ENCODE assay signal across 8 cellular contexts in genomic region chr3:194136519-194137313, GRCh38. TPM values are rescaled to one million over a fixed set of nuclear protein-coding genes. Genes with fewer than 3 reads are reported as not detected.
DNase-seq lines count a peak whose midpoint lies in the region; ATAC-seq and TF ChIP-seq lines count a peak whose summit lies in the region.

No MANE protein-coding gene starts in this region.

- intact Hi-C loops in activated B cell treated with CpG ODN at 0.5 μM for 24 hours (cut with micrococcal nuclease) (loop anchor here (1.0 to 10.0 kb wide), 17 partner anchors 47 to 1771 kb away; partner anchors contain the start of genes ATP13A3 and TNK2), mucosa of descending colon (cut with DNase I, micrococcal nuclease) (loop anchor here (5.0 to 10.0 kb wide), 4 partner anchors 62 to 354 kb away; no protein-coding TSS in a partner anchor)

- H3K4me3 ChIP-seq in CD8-positive, alpha-beta memory T cell (ENCODE audit: low read length), result peak overlapping the region; percentile 57
- H3K4me3 ChIP-seq in HUES64 (ENCODE audit: low read length) (peak overlapping the region; percentile 77), endocrine pancreas (ENCODE audit: control insufficient read depth, insufficient read depth, low read length) (peak overlapping the region; percentile 70), mucosa of descending colon (peak overlapping the region; percentile 59), thymus (ENCODE audit: low read length) (peak overlapping the region; percentile 44)

- H3K9me3 Mint-ChIP-seq in CD8-positive, alpha-beta memory T cell, result peaks cover 0 to 4% (median 0%) of the 10 kb centered on the region in 5 donors
- H3K9me3 Mint-ChIP-seq in activated B cell treated with CpG ODN at 0.5 μM for 24 hours, result no peaks in the 10 kb centered on the region

- peaks cover 57 to 74% of the 10 kb centered on the region in 2 donors for H3K27me3 Mint-ChIP-seq in CD8-positive, alpha-beta memory T cell
- H3K27me3 Mint-ChIP-seq in activated B cell treated with CpG ODN at 0.5 μM for 24 hours, result peaks cover 1% of the 10 kb centered on the region

- POLR2A ChIA-PET in CD8-positive, alpha-beta memory T cell (lab: Charles Lee), result no interaction called here
- POLR2A ChIA-PET in activated B cell treated with CpG ODN at 0.5 μM for 24 hours (lab: Charles Lee), result interaction anchor here (0.5 to 15.3 kb wide), 15 partner anchors 31 to 443 kb away, joined by 3 to 465 read pairs (median 4); no protein-coding TSS in a partner anchor

- TF ChIP-seq CTCF in activated B cell treated with CpG ODN at 0.5 μM for 24 hours (IDR thresholded peaks at IDR 0.05) (no peak), mucosa of descending colon (IDR thresholded peaks at IDR 0.05) (no peak)

- H3K27ac Mint-ChIP-seq in CD8-positive, alpha-beta memory T cell, result peak overlapping the region in 6 of 8 donors; percentile 15 to 86 (median 82)
- H3K27ac Mint-ChIP-seq in activated B cell treated with CpG ODN at 0.5 μM for 24 hours, result peak overlapping the region; percentile 81

- no peaks in the 10 kb centered on the region for H3K36me3 ChIP-seq in CD8-positive, alpha-beta memory T cell (ENCODE audit: insufficient read depth, low read length)
- H3K36me3 ChIP-seq in HUES64 (ENCODE audit: insufficient read depth, low read length) (peaks cover 6% of the 10 kb centered on the region; the same call in 1 of the 2 replicates), endocrine pancreas (ENCODE audit: control insufficient read depth, insufficient read depth, low read length) (no peaks in the 10 kb centered on the region), mucosa of descending colon (ENCODE audit: low read depth) (no peaks in the 10 kb centered on the region), thymus (ENCODE audit: control insufficient read depth, insufficient read depth) (no peaks in the 10 kb centered on the region)

- H3K4me3 Mint-ChIP-seq in CD8-positive, alpha-beta memory T cell, result peak overlapping the region; percentile 47 to 81 (median 77)
- peak overlapping the region; percentile 92 for H3K4me3 Mint-ChIP-seq in activated B cell treated with CpG ODN at 0.5 μM for 24 hours

- H3K4me1 ChIP-seq in CD8-positive, alpha-beta memory T cell (ENCODE audit: insufficient read depth, low read length), result peaks cover 32% of the 10 kb centered on the region
- H3K4me1 ChIP-seq in HUES64 (ENCODE audit: insufficient read depth, low read length) (peaks cover 52% of the 10 kb centered on the region), endocrine pancreas (ENCODE audit: control insufficient read depth, insufficient read depth, low read length) (no peaks in the 10 kb centered on the region), mucosa of descending colon (ENCODE audit: low read depth) (peaks cover 44% of the 10 kb centered on the region), thymus (ENCODE audit: control insufficient read depth, insufficient read depth, low read length) (peaks cover 26% of the 10 kb centered on the region)

- H3K36me3 Mint-ChIP-seq in CD8-positive, alpha-beta memory T cell, result no peaks in the 10 kb centered on the region
- H3K36me3 Mint-ChIP-seq in activated B cell treated with CpG ODN at 0.5 μM for 24 hours (ENCODE audit: low read depth), result peaks cover 4% of the 10 kb centered on the region

- peak overlapping the region; percentile 39 for H3K27ac ChIP-seq in CD8-positive, alpha-beta memory T cell (ENCODE audit: low read depth, low read length)
- H3K27ac ChIP-seq in HUES64 (ENCODE audit: low read depth, low read length) (peak overlapping the region; percentile 22; the same call in 1 of the 2 replicates), thymus (ENCODE audit: low read depth) (peak overlapping the region; percentile 19)

- H3K27me3 ChIP-seq in CD8-positive, alpha-beta memory T cell (ENCODE audit: insufficient read depth, low read length, poor library complexity, severe bottlenecking), result peaks cover 26% of the 10 kb centered on the region
- H3K27me3 ChIP-seq in HUES64 (ENCODE audit: insufficient read depth, low read length), result peaks cover 28% of the 10 kb centered on the region
- no peaks in the 10 kb centered on the region for H3K27me3 ChIP-seq in endocrine pancreas (ENCODE audit: control insufficient read depth, insufficient read depth, low read length)
- peaks cover 78% of the 10 kb centered on the region for H3K27me3 ChIP-seq in thymus (ENCODE audit: control insufficient read depth, insufficient read depth)

- WGBS in HUES64, result under 1% methylated on average over 43 of the region's 43 CpGs
- under 1% methylated on average over 43 of the region's 43 CpGs for WGBS in thymus

- no peaks in the 10 kb centered on the region for H3K9me3 ChIP-seq in CD8-positive, alpha-beta memory T cell (ENCODE audit: low read length)
- H3K9me3 ChIP-seq in HUES64 (ENCODE audit: insufficient read depth, low read depth, low read length), result no peaks in the 10 kb centered on the region
- H3K9me3 ChIP-seq in endocrine pancreas (ENCODE audit: control insufficient read depth, low read length), result no peaks in the 10 kb centered on the region
- H3K9me3 ChIP-seq in mucosa of descending colon, result no peaks in the 10 kb centered on the region
- peaks cover 3% of the 10 kb centered on the region for H3K9me3 ChIP-seq in thymus (ENCODE audit: control insufficient read depth)

- no peak for ATAC-seq in activated B cell treated with CpG ODN at 0.5 μM for 24 hours (ENCODE audit: low read depth)
- ATAC-seq in mucosa of descending colon, result no peak

- CTCF ChIA-PET in CD8-positive, alpha-beta memory T cell (lab: Charles Lee), result interaction anchor here (1.3 to 1.4 kb wide), 2 partner anchors 179 to 356 kb away, joined by 4 read pairs; no protein-coding TSS in a partner anchor
- CTCF ChIA-PET in activated B cell treated with CpG ODN at 0.5 μM for 24 hours (lab: Charles Lee), result interaction anchor here (0.7 to 7.2 kb wide), 19 partner anchors 13 to 471 kb away, joined by 3 to 77 read pairs (median 9); no protein-coding TSS in a partner anchor

- peak in 4 of 5 donors; percentile 12 to 36 (median 20) for DNase-seq in CD8-positive, alpha-beta memory T cell
- peak; percentile 53 for DNase-seq in activated B cell treated with CpG ODN at 0.5 μM for 24 hours
- peak; percentile 60 to 69 (median 69) for DNase-seq in mucosa of descending colon
- DNase-seq in SK-N-DZ (ENCODE audit: low spot score), result no peak
- no peak for DNase-seq in dedifferentiated amniotic fluid mesenchymal stem cell (ENCODE audit: extremely low spot score)

- H3K9ac ChIP-seq in HUES64 (ENCODE audit: low read depth, low read length) (peak overlapping the region; percentile 48; the same call in 1 of the 2 replicates), endocrine pancreas (ENCODE audit: control insufficient read depth, insufficient read depth, low read length) (peak overlapping the region; percentile 98)

- H3K4me1 Mint-ChIP-seq in CD8-positive, alpha-beta memory T cell, result peaks cover 31 to 57% (median 43%) of the 10 kb centered on the region in 3 donors
- H3K4me1 Mint-ChIP-seq in activated B cell treated with CpG ODN at 0.5 μM for 24 hours, result peaks cover 71% of the 10 kb centered on the region

RNA-seq across cellular contexts. Expression of gene HES1, which starts 0.8 kb away (rescaled TPM):
- not detected for total RNA-seq in CD8-positive, alpha-beta memory T cell
- not detected for polyA plus RNA-seq in CD8-positive, alpha-beta memory T cell
- polyA plus RNA-seq in HUES64 (2013, experiment 1 of 2), result 22.4 TPM
- polyA plus RNA-seq in HUES64 (2013, experiment 2 of 2), result 26.6 TPM
- 5.0 and 5.9 TPM in 2 replicates for total RNA-seq in activated B cell treated with CpG ODN at 0.5 μM for 24 hours
- total RNA-seq in mucosa of descending colon, result 100 to 1,000 TPM in 1 of 3 donors, 10 to 100 TPM in 2; 60.9 to 116 (median 99.0) TPM
- 13.3 TPM for polyA plus RNA-seq in thymus
- 0.14 and 0.22 TPM in 2 replicates for polyA plus RNA-seq in SK-N-DZ (2014; cell fraction: cytosol; rRNA removed)
- 0.09 and 1.9 TPM in 2 replicates for polyA plus RNA-seq in SK-N-DZ (2014; cell fraction: nucleus; rRNA removed)

Comparison
In these comparisons a context has a peak if more than half of its experiments do, and no peak if none do; other contexts are left out.
1. DNase-seq: peak in CD8-positive, alpha-beta memory T cell (4 of 5), activated B cell treated with CpG ODN at 0.5 μM for 24 hours (single experiment) and mucosa of descending colon (3 of 3); none in SK-N-DZ (single experiment) and dedifferentiated amniotic fluid mesenchymal stem cell (single experiment).
2. Peak in every context shown above with its lines, with median percentiles within 50 percentile points of each other: H3K27ac ChIP-seq and H3K4me3 ChIP-seq.